8 cellular contexts compared by ENCODE assay signal in the genomic region with DNA sequence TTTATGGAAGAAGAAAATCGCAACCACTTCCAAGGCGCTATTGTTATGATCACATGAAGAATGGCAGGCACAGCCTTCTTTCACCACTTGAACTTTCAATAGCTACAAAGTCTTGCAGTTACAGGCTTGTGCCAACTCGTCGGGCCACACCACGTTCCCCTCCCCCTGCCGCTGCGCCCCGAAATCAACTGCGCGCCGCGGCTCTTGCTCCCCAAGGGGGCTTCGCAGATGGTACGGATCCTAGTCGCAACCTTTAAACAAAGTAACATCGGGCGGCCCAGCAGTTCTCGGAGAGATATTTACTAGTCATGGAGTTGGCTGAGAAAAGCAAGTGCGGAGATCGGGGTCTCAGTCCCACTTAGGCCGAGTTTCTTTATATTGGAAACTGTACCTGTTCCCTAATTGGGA. TPM values are rescaled to one million over a fixed set of nuclear protein-coding genes. Genes with fewer than 3 reads are reported as not detected.
A peak's percentile ranks its signal among the peaks of the same experiment; 100 is the strongest.
DNase-seq lines count a peak whose midpoint lies in the region; ATAC-seq and TF ChIP-seq lines count a peak whose summit lies in the region.

No MANE protein-coding gene starts in this region.

- DNase-seq in NCI-H524 treated with DMSO at 0.1 percent for 48 hours (lab: John Stamatoyannopoulos, UW) (peak; percentile 30), endodermal cell (peak; percentile 83), DMS153 treated with DMSO at 0.1 percent for 48 hours (lab: John Stamatoyannopoulos, UW; ENCODE audit: unreplicated experiment) (no peak), NCI-H2081 treated with DMSO at 0.1 percent for 48 hours (lab: John Stamatoyannopoulos, UW) (no peak)

- no peak for TF ChIP-seq EP300 in neural cell (conservative IDR thresholded peaks at IDR 0.05; ENCODE audit: poor library complexity, severe bottlenecking)

- H3K27ac Mint-ChIP-seq in endodermal cell = peak overlapping the region; percentile 99

- peaks cover 23% of the 10 kb centered on the region for H3K4me1 ChIP-seq in ES-I3 (ENCODE audit: insufficient read depth, low read length)
- H3K4me1 ChIP-seq in endodermal cell (ENCODE audit: control insufficient read depth, insufficient read depth, low read length) = no peaks in the 10 kb centered on the region

- H4K20me1 ChIP-seq in neural cell (ENCODE audit: insufficient read depth) = no peaks in the 10 kb centered on the region

- no peaks in the 10 kb centered on the region for H3K9me3 Mint-ChIP-seq in endodermal cell

- H3K36me3 Mint-ChIP-seq in endodermal cell (ENCODE audit: low read depth) = peaks cover 17% of the 10 kb centered on the region

- H3F3A ChIP-seq in neural cell (ENCODE audit: insufficient read depth, low read length, poor library complexity, severe bottlenecking) = peaks cover 5% of the 10 kb centered on the region

- TF ChIP-seq CTCF in endodermal cell (conservative IDR thresholded peaks at IDR 0.05) = no peak
- no peak for TF ChIP-seq CTCF in neural cell (IDR thresholded peaks at IDR 0.05; ENCODE audit: poor library complexity, severe bottlenecking)

- peaks cover 4% of the 10 kb centered on the region for H3K27me3 Mint-ChIP-seq in endodermal cell (ENCODE audit: insufficient read depth)

- H3K9me3 ChIP-seq in ES-I3 (ENCODE audit: control insufficient read depth, insufficient read depth, low read length) (no peaks in the 10 kb centered on the region), endodermal cell (ENCODE audit: control insufficient read depth, low read length) (no peaks in the 10 kb centered on the region), neural cell (ENCODE audit: low read length) (no peaks in the 10 kb centered on the region)

- WGBS in endodermal cell (ENCODE audit: insufficient coverage in 1 of 2, insufficient read length in 1 of 2), 2 experiments = 1 to 2% methylated on average over 21 of the region's 21 CpGs

- H3K27me3 ChIP-seq in endodermal cell (ENCODE audit: control insufficient read depth, insufficient read depth, low read length, poor library complexity, severe bottlenecking) (no peaks in the 10 kb centered on the region), neural cell (ENCODE audit: insufficient read depth, low read depth, low read length) (peaks cover 47% of the 10 kb centered on the region)

- H3K36me3 ChIP-seq in ES-I3 (ENCODE audit: insufficient read depth, low read length) (peaks cover 15% of the 10 kb centered on the region; the same call in 1 of the 2 replicates), endodermal cell (ENCODE audit: control insufficient read depth, insufficient read depth, low read length) (no peaks in the 10 kb centered on the region), neural cell (ENCODE audit: insufficient read depth, low read length) (no peaks in the 10 kb centered on the region)

- no peak for TF ChIP-seq RAD21 in neural cell (conservative IDR thresholded peaks at IDR 0.05)

- H3K79me2 ChIP-seq in neural cell (replicated peaks; ENCODE audit: insufficient read depth, low read length) = peaks cover 25% of the 10 kb centered on the region

- peak overlapping the region; percentile 94 for H3K4me3 ChIP-seq in endodermal cell (ENCODE audit: low read length)
- H3K4me3 ChIP-seq in neural cell (ENCODE audit: low read length) = peak overlapping the region; percentile 79

- peak overlapping the region; percentile 100 for H3K4me3 Mint-ChIP-seq in endodermal cell

- H2AFZ ChIP-seq in neural cell (ENCODE audit: low read depth, low read length) = no peak overlapping the region

- H3K9me2 ChIP-seq in neural cell (ENCODE audit: insufficient read depth, low read length) = no peaks in the 10 kb centered on the region

- H3K9ac ChIP-seq in ES-I3 (ENCODE audit: low read depth, low read length) (peak overlapping the region; percentile 85), endodermal cell (ENCODE audit: extremely low read depth, low read length, poor library complexity, severe bottlenecking) (peak overlapping the region; percentile 52), neural cell (ENCODE audit: low read length) (peak overlapping the region; percentile 59)

- H3K4me2 ChIP-seq in neural cell (ENCODE audit: low read length) = peak overlapping the region; percentile 79

- ATAC-seq in GM21360 (IDR thresholded peaks at IDR 0.05; ENCODE audit: unreplicated experiment) (no peak), HG03108 (IDR thresholded peaks at IDR 0.05; ENCODE audit: unreplicated experiment) (no peak)

- H3K4me1 Mint-ChIP-seq in endodermal cell = peaks cover 20% of the 10 kb centered on the region

- H3K27ac ChIP-seq in endodermal cell (ENCODE audit: low read depth, low read length) (peak overlapping the region; percentile 75), neural cell (ENCODE audit: low read length) (peak overlapping the region; percentile 23)

TF ChIP-seq in neural cell, 6 proteins besides CTCF, POLR2A, EP300 and RAD21:
- TF ChIP-seq, protein P1, sequence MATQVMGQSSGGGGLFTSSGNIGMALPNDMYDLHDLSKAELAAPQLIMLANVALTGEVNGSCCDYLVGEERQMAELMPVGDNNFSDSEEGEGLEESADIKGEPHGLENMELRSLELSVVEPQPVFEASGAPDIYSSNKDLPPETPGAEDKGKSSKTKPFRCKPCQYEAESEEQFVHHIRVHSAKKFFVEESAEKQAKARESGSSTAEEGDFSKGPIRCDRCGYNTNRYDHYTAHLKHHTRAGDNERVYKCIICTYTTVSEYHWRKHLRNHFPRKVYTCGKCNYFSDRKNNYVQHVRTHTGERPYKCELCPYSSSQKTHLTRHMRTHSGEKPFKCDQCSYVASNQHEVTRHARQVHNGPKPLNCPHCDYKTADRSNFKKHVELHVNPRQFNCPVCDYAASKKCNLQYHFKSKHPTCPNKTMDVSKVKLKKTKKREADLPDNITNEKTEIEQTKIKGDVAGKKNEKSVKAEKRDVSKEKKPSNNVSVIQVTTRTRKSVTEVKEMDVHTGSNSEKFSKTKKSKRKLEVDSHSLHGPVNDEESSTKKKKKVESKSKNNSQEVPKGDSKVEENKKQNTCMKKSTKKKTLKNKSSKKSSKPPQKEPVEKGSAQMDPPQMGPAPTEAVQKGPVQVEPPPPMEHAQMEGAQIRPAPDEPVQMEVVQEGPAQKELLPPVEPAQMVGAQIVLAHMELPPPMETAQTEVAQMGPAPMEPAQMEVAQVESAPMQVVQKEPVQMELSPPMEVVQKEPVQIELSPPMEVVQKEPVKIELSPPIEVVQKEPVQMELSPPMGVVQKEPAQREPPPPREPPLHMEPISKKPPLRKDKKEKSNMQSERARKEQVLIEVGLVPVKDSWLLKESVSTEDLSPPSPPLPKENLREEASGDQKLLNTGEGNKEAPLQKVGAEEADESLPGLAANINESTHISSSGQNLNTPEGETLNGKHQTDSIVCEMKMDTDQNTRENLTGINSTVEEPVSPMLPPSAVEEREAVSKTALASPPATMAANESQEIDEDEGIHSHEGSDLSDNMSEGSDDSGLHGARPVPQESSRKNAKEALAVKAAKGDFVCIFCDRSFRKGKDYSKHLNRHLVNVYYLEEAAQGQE (IDR thresholded peaks at IDR 0.05; ENCODE audit: borderline replicate concordance) = no peak
- no peak for TF ChIP-seq SMC3 (conservative IDR thresholded peaks at IDR 0.05; ENCODE audit: poor library complexity)
- no peak for TF ChIP-seq POLR2AphosphoS5 (IDR thresholded peaks at IDR 0.05)
- no peak for TF ChIP-seq TAF1 (IDR thresholded peaks at IDR 0.05; ENCODE audit: low read depth)
- TF ChIP-seq EZH2 (IDR thresholded peaks at IDR 0.05; ENCODE audit: borderline replicate concordance, insufficient read depth, low read length, poor library complexity, severe bottlenecking) = no peak

RNA-seq across cellular contexts. Expression of a gene that starts 1.0 kb away (rescaled TPM):
- 100 to 1,000 TPM in 1 of 2 donors, 10 to 100 TPM in 1; 79.6 to 328 TPM for total RNA-seq in endodermal cell
- 73.8 TPM for polyA plus RNA-seq in endodermal cell (2013, experiment 1 of 2)
- polyA plus RNA-seq in endodermal cell (2013, experiment 2 of 2) = 61.4 TPM
- 6.5 and 6.6 TPM in 2 replicates for polyA plus RNA-seq in neural cell
- 22.9 and 35.2 TPM in 2 replicates for polyA minus RNA-seq in neural cell

Comparison
In these comparisons a context has a peak if more than half of its experiments do, and no peak if none do; other contexts are left out.
1. DNase-seq: peak in NCI-H524 treated with DMSO at 0.1 percent for 48 hours (single experiment) and endodermal cell (single experiment); none in DMS153 treated with DMSO at 0.1 percent for 48 hours (single experiment) and NCI-H2081 treated with DMSO at 0.1 percent for 48 hours (single experiment).
2. Peak in every context shown above with its lines, with median percentiles within 50 percentile points of each other: H3K9ac ChIP-seq.